In genomic region chr20:46959081-46959692, GRCh38 we compare ENCODE assay signal across 10 cellular contexts.
A peak's percentile ranks its signal among the peaks of the same experiment; 100 is the strongest.
DNase-seq lines count a peak whose midpoint lies in the region; ATAC-seq and TF ChIP-seq lines count a peak whose summit lies in the region.
"Had no signal": no experiment of that assay in that cellular context is flagged by ENCODE, and none has a peak within 500 bp of the region (broad histone marks: within the 10 kb centered on the region; RNA-seq: fewer than 3 reads in every experiment).

No MANE protein-coding gene starts in this region.

- H3K36me3 Mint-ChIP-seq in activated T-cell treated with anti-CD3 and anti-CD28 coated beads, Interleukin-2, amount 50 U/mL, for 72 hours (ENCODE audit: insufficient read depth in 2 of 2) = peaks cover 0 to 4% of the 10 kb centered on the region in 2 donors

- peaks cover 10% of the 10 kb centered on the region for H3K27me3 Mint-ChIP-seq in activated T-cell treated with anti-CD3 and anti-CD28 coated beads, Interleukin-2, amount 50 U/mL, for 72 hours (ENCODE audit: low read depth)

- no peak overlapping the region for H3K27ac Mint-ChIP-seq in activated T-cell treated with anti-CD3 and anti-CD28 coated beads, Interleukin-2, amount 50 U/mL, for 72 hours

- H3K4me3 Mint-ChIP-seq in activated T-cell treated with anti-CD3 and anti-CD28 coated beads, Interleukin-2, amount 50 U/mL, for 72 hours = no peak overlapping the region

- H3K9me3 Mint-ChIP-seq in activated T-cell treated with anti-CD3 and anti-CD28 coated beads, Interleukin-2, amount 50 U/mL, for 72 hours = peaks cover 3 to 4% of the 10 kb centered on the region in 2 donors

- CTCF ChIA-PET in RWPE1 (lab: Yijun Ruan, JAX) = interaction anchor here (1.1 to 1.2 kb wide), 2 partner anchors 10 to 12 kb away, joined by 3 to 5 read pairs; no protein-coding TSS in a partner anchor

- peak overlapping the region; percentile 37 for H3K27ac ChIP-seq in RWPE1

- peak; percentile 47 to 81 for ATAC-seq in activated T-cell treated with anti-CD3 and anti-CD28 coated beads, Interleukin-2, amount 50 U/mL, for 72 hours (replicated peaks in 1 of 2)
- ATAC-seq in esophagus mucosa (peak; percentile 96), GM21737 (IDR thresholded peaks at IDR 0.05; ENCODE audit: unreplicated experiment) (no peak)

- no peak for TF ChIP-seq CTCF in RWPE1 (conservative IDR thresholded peaks at IDR 0.05; ENCODE audit: low read depth)

- DNase-seq in activated T-cell treated with anti-CD3 and anti-CD28 coated beads, Interleukin-2, amount 50 U/mL, for 72 hours = no peak
- DNase-seq in activated T-cell treated with anti-CD3 and anti-CD28 coated beads, Interleukin-2, amount 50 U/mL, for 1 hour = no peak
- DNase-seq in RWPE1 (ENCODE audit: low spot score) (peak; percentile 95), stromal cell of bone marrow (ENCODE audit: low read depth) (peak; percentile 95), NCI-H2227 (lab: John Stamatoyannopoulos, UW; ENCODE audit: unreplicated experiment) (no peak)
- DNase-seq in activated CD4-positive, alpha-beta T cell treated with anti-CD3 and anti-CD28 coated beads for 1 hour = no peak
- DNase-seq: C1 segment of cervical spinal cord, occipital lobe had no signal

- POLR2A ChIA-PET in RWPE1 (lab: Yijun Ruan, JAX; ENCODE audit: low non-redundant PET) = interaction anchor here (0.6 kb wide), 1 partner anchor 285 kb away, joined by 3 read pairs; no protein-coding TSS in a partner anchor

- H3K4me1 Mint-ChIP-seq in activated T-cell treated with anti-CD3 and anti-CD28 coated beads, Interleukin-2, amount 50 U/mL, for 72 hours (ENCODE audit: low read depth) = no peaks in the 10 kb centered on the region

Comparison
In these comparisons a context has a peak if more than half of its experiments do, and no peak if none do; other contexts are left out.
1. DNase-seq: peak in RWPE1 (single experiment) and stromal cell of bone marrow (single experiment); none in activated T-cell treated with anti-CD3 and anti-CD28 coated beads, Interleukin-2, amount 50 U/mL, for 72 hours (0 of 2), activated T-cell treated with anti-CD3 and anti-CD28 coated beads, Interleukin-2, amount 50 U/mL, for 1 hour (single experiment), activated CD4-positive, alpha-beta T cell treated with anti-CD3 and anti-CD28 coated beads for 1 hour (single experiment) and NCI-H2227 (single experiment).